1 cellular context compared by ENCODE assay signal in the genomic region with DNA sequence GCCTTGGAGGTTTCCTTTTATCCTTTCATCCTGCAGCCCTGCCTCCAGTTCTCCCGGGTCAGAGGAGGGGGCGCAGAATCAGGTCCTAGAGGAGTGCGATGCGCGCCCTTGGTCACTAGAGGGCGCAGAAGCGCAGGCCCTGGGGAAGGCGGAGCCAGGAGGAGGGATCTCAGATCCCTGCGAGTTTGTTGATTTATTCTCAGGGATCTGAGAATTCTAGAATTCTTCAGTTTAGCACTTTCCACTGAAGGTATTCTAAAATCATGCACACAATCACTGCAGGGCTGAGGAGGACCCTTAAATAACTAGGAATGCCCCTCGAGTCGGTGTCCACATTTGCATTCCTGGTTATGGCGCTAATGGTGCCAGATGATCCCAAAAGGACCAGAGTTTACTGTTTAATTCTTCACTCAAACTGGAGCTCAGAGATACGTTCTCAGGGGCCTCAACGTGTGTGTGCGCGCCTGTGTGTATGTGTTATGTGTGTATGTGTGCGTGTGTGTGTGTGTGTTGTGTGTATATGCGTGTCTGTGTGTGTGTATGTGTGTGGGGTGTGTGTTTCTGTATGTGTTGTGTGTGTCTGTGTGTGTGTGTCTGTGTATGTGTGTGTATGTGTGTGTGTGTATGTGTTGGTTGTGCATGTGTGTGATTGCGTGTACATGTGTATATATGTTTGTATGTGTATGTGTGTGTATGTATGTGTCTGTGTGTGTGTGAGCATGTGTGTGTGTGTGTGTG.
A peak's percentile ranks its signal among the peaks of the same experiment; 100 is the strongest.
TF ChIP-seq lines count a peak whose summit lies in the region.

No MANE protein-coding gene starts in this region.

TF ChIP-seq in K562, 482 proteins besides CTCF, POLR2A, EP300 and RAD21 (continued from another document):
- TF ChIP-seq, protein P1, sequence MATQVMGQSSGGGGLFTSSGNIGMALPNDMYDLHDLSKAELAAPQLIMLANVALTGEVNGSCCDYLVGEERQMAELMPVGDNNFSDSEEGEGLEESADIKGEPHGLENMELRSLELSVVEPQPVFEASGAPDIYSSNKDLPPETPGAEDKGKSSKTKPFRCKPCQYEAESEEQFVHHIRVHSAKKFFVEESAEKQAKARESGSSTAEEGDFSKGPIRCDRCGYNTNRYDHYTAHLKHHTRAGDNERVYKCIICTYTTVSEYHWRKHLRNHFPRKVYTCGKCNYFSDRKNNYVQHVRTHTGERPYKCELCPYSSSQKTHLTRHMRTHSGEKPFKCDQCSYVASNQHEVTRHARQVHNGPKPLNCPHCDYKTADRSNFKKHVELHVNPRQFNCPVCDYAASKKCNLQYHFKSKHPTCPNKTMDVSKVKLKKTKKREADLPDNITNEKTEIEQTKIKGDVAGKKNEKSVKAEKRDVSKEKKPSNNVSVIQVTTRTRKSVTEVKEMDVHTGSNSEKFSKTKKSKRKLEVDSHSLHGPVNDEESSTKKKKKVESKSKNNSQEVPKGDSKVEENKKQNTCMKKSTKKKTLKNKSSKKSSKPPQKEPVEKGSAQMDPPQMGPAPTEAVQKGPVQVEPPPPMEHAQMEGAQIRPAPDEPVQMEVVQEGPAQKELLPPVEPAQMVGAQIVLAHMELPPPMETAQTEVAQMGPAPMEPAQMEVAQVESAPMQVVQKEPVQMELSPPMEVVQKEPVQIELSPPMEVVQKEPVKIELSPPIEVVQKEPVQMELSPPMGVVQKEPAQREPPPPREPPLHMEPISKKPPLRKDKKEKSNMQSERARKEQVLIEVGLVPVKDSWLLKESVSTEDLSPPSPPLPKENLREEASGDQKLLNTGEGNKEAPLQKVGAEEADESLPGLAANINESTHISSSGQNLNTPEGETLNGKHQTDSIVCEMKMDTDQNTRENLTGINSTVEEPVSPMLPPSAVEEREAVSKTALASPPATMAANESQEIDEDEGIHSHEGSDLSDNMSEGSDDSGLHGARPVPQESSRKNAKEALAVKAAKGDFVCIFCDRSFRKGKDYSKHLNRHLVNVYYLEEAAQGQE (CRISPR knock-in tag; IDR thresholded peaks at IDR 0.05; ENCODE audit: low read depth) = no peak
- TF ChIP-seq JUN (IDR thresholded peaks at IDR 0.05; ENCODE audit: borderline replicate concordance, low read depth, low read length) = no peak
- no peak for TF ChIP-seq JUN (CRISPR knock-in tag; IDR thresholded peaks at IDR 0.05; ENCODE audit: borderline replicate concordance)
- no peak for TF ChIP-seq CHD1 (IDR thresholded peaks at IDR 0.05; ENCODE audit: low read length)
- TF ChIP-seq ZNF778 (CRISPR knock-in tag; IDR thresholded peaks at IDR 0.05) = no peak
- TF ChIP-seq TAF9B (IDR thresholded peaks at IDR 0.05; ENCODE audit: partially characterized antibody) = no peak
- TF ChIP-seq DIDO1 (tag; IDR thresholded peaks at IDR 0.05; ENCODE audit: low read depth) = no peak
- peak; percentile 61; the same call in 1 of the 2 replicates for TF ChIP-seq LARP7 (IDR thresholded peaks at IDR 0.05)
